11 cellular contexts compared by ENCODE assay signal in the genomic region with DNA sequence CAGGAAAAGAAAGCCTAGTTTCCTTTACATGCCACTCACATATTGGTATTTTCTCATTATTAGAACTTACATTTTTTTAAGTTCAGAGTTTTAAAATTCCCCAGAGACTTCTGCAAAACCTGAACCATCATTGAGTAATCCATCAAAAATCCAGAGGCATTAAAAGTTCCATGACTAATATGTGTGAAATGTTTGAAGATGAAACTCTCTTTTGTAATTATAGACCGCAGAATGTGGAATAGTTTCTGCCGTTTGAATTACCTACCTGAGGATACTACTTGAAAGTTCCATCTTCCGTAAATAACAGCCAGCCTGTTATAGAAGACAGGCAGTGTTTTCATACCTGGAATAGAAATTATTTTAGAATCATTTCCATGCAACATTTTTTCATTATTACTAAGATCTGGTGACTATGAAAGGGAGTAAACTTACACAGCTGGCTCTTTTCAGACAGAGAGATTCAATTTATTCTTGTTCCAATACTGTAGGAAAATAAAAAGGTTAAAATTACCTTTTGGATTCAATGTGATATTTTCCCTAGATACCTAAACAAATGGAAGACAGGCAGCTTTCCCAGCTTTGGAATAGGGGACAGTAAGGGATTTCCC.
DNase-seq lines count a peak whose midpoint lies in the region; ATAC-seq and TF ChIP-seq lines count a peak whose summit lies in the region.
"Had no signal": no experiment of that assay in that cellular context is flagged by ENCODE, and none has a peak within 500 bp of the region (broad histone marks: within the 10 kb centered on the region; RNA-seq: fewer than 3 reads in every experiment).

No MANE protein-coding gene starts in this region.

- peak; percentile 95 for ATAC-seq in RWPE2 (ENCODE audit: low read depth)
- no peak for ATAC-seq in GM21723 (IDR thresholded peaks at IDR 0.05; ENCODE audit: unreplicated experiment)
- ATAC-seq: body of pancreas had no signal

- no peak overlapping the region for H3K4me2 ChIP-seq in neural progenitor cell

- H3K4me3 Mint-ChIP-seq in osteocyte (ENCODE audit: unreplicated experiment) (no peak overlapping the region), neural progenitor cell (no peak overlapping the region)

- H3K27me3 Mint-ChIP-seq in osteocyte (ENCODE audit: unreplicated experiment) (no peaks in the 10 kb centered on the region), neural progenitor cell (ENCODE audit: insufficient read depth, low read depth) (no peaks in the 10 kb centered on the region)

- H3F3A ChIP-seq in neural progenitor cell (ENCODE audit: low read depth): no peaks in the 10 kb centered on the region

- H3K4me1 ChIP-seq in RWPE2 (ENCODE audit: insufficient read depth, poor library complexity, severe bottlenecking): peaks cover 33% of the 10 kb centered on the region
- H3K4me1 ChIP-seq in neural progenitor cell: no peaks in the 10 kb centered on the region
- H3K4me1 ChIP-seq: body of pancreas, transverse colon had no signal

- H3K27ac ChIP-seq in RWPE2 (ENCODE audit: poor library complexity, severe bottlenecking): peak overlapping the region; percentile 100
- no peak overlapping the region for H3K27ac ChIP-seq in neural progenitor cell
- H3K27ac ChIP-seq: body of pancreas, transverse colon had no signal

- H3K9me3 ChIP-seq in RWPE2 (ENCODE audit: severe bottlenecking) (no peaks in the 10 kb centered on the region), neural progenitor cell (ENCODE audit: low read depth) (no peaks in the 10 kb centered on the region)
- H3K9me3 ChIP-seq: body of pancreas, transverse colon had no signal

- H2AFZ ChIP-seq in neural progenitor cell (replicated peaks): no peak overlapping the region

- DNase-seq in ELR (ENCODE audit: low read depth): peak; percentile 93
- no peak for DNase-seq in RWPE2 (ENCODE audit: low spot score)
- DNase-seq in epithelial cell of proximal tubule (ENCODE audit: low read depth): peak; percentile 15
- DNase-seq in osteocyte (ENCODE audit: extremely low spot score, unreplicated experiment): no peak
- DNase-seq in germinal center (ENCODE audit: low spot score): no peak
- no peak for DNase-seq in NCI-H2171 treated with DMSO at 0.1 percent for 48 hours (lab: John Stamatoyannopoulos, UW)
- no peak for DNase-seq in neural progenitor cell (ENCODE audit: low spot score)
- DNase-seq: body of pancreas, NCI-H187 treated with DMSO at 0.1 percent for 48 hours, transverse colon had no signal

- H3K36me3 ChIP-seq in RWPE2 (ENCODE audit: low read depth): peaks cover 4% of the 10 kb centered on the region; the same call in 1 of the 2 replicates
- no peaks in the 10 kb centered on the region for H3K36me3 ChIP-seq in neural progenitor cell
- H3K36me3 ChIP-seq: transverse colon had no signal

- H3K36me3 Mint-ChIP-seq in osteocyte (ENCODE audit: unreplicated experiment): no peaks in the 10 kb centered on the region
- peaks cover 12% of the 10 kb centered on the region for H3K36me3 Mint-ChIP-seq in neural progenitor cell

- H3K27me3 ChIP-seq in RWPE2 (ENCODE audit: insufficient read depth, poor library complexity, severe bottlenecking) (no peaks in the 10 kb centered on the region), neural progenitor cell (no peaks in the 10 kb centered on the region)
- H3K27me3 ChIP-seq: body of pancreas, transverse colon had no signal

- H3K27ac Mint-ChIP-seq in osteocyte (ENCODE audit: unreplicated experiment) (peak overlapping the region; percentile 70), neural progenitor cell (no peak overlapping the region)

- H3K79me2 ChIP-seq in neural progenitor cell (ENCODE audit: low read depth): no peaks in the 10 kb centered on the region

- H3K4me1 Mint-ChIP-seq in osteocyte (ENCODE audit: unreplicated experiment): peaks cover 22% of the 10 kb centered on the region
- no peaks in the 10 kb centered on the region for H3K4me1 Mint-ChIP-seq in neural progenitor cell

- H3K9me3 Mint-ChIP-seq in osteocyte (ENCODE audit: unreplicated experiment) (no peaks in the 10 kb centered on the region), neural progenitor cell (peaks cover 12% of the 10 kb centered on the region)

- no peak overlapping the region for H3K4me3 ChIP-seq in RWPE2 (ENCODE audit: severe bottlenecking)
- H3K4me3 ChIP-seq in epithelial cell of proximal tubule (ENCODE audit: low read depth, low read length): no peak overlapping the region
- no peak overlapping the region for H3K4me3 ChIP-seq in neural progenitor cell
- H3K4me3 ChIP-seq: body of pancreas, transverse colon had no signal

- TF ChIP-seq CTCF in RWPE2 (IDR thresholded peaks at IDR 0.05; ENCODE audit: poor library complexity, severe bottlenecking): no peak
- no peak for TF ChIP-seq CTCF in epithelial cell of proximal tubule (conservative IDR thresholded peaks at IDR 0.05; ENCODE audit: low read depth, low read length)
- TF ChIP-seq CTCF in osteocyte (IDR thresholded peaks at IDR 0.05): no peak
- no peak for TF ChIP-seq CTCF in neural progenitor cell (IDR thresholded peaks at IDR 0.05)

- H4K20me1 ChIP-seq in neural progenitor cell (ENCODE audit: low read depth): no peaks in the 10 kb centered on the region

- no peak overlapping the region for H3K9ac ChIP-seq in neural progenitor cell

Comparison
In these comparisons a context has a peak if more than half of its experiments do, and no peak if none do; other contexts are left out.
1. DNase-seq: peak in ELR (single experiment) and epithelial cell of proximal tubule (single experiment); none in RWPE2 (single experiment), osteocyte (single experiment), germinal center (single experiment), NCI-H2171 treated with DMSO at 0.1 percent for 48 hours (single experiment) and neural progenitor cell (single experiment).